In genomic region chr20:7091655-7092054, GRCh38 we compare ENCODE assay signal across 1 cellular context.
TF ChIP-seq lines count a peak whose summit lies in the region.

No MANE protein-coding gene starts in this region.

TF ChIP-seq in GM12878, 131 proteins besides CTCF, POLR2A, EP300 and RAD21:
- TF ChIP-seq CEBPZ (IDR thresholded peaks at IDR 0.05; ENCODE audit: low read depth, low read length) (no peak), JUNB (IDR thresholded peaks at IDR 0.05) (no peak), USF2 (IDR thresholded peaks at IDR 0.05; ENCODE audit: borderline replicate concordance, low read depth, low read length) (no peak), TCF12 (IDR thresholded peaks at IDR 0.05; ENCODE audit: low read depth, low read length) (no peak), NKRF (conservative IDR thresholded peaks at IDR 0.05) (no peak), GATAD2B (conservative IDR thresholded peaks at IDR 0.05; ENCODE audit: low read depth) (no peak), SKIL (IDR thresholded peaks at IDR 0.05; ENCODE audit: low read depth, poor library complexity, severe bottlenecking) (peak; percentile 86), KDM1A (IDR thresholded peaks at IDR 0.05; ENCODE audit: borderline replicate concordance) (no peak), ZNF687 (IDR thresholded peaks at IDR 0.05) (peak; percentile 45; the same call in 1 of the 2 replicates), IKZF2 (IDR thresholded peaks at IDR 0.05) (0 out of 4 replicates have a peak, but pooled peaks of 1 of the 2 experiments have one; percentile 15), MTA2 (IDR thresholded peaks at IDR 0.05; ENCODE audit: low read depth) (0 out of 2 replicates have a peak, but pooled peaks have one; percentile 16), BHLHE40 (IDR thresholded peaks at IDR 0.05; ENCODE audit: borderline replicate concordance in 1 of 2, low read depth in 2 of 2, low read length in 1 of 2) (0 out of 4 replicates have a peak, but pooled peaks of 1 of the 2 experiments have one; percentile 17)
